In genomic region chr18:46070683-46071614, GRCh38 we compare ENCODE assay signal across 8 cellular contexts. TPM values are rescaled to one million over a fixed set of nuclear protein-coding genes. Genes with fewer than 3 reads are reported as not detected.
DNase-seq lines count a peak whose midpoint lies in the region; ATAC-seq, FAIRE-seq and TF ChIP-seq lines count a peak whose summit lies in the region.

No MANE protein-coding gene starts in this region.

- peak overlapping the region; percentile 76 for H3K4me3 ChIP-seq in GM08714 (ENCODE audit: low read length)
- H3K4me3 ChIP-seq in LNCaP clone FGC (ENCODE audit: low read depth, low read length), result peak overlapping the region; percentile 49
- H3K4me3 ChIP-seq in GM12878, result peak overlapping the region; percentile 66
- H3K4me3 ChIP-seq in HepG2 (replicated peaks in 1 of 3; ENCODE audit: insufficient read depth in 1 of 3, low read depth in 2 of 3, low read length in 3 of 3), result peak overlapping the region in 2 of 3 experiments; percentile 54 to 72; a peak in 4 of 6 replicates
- peak overlapping the region; percentile 79 for H3K4me3 ChIP-seq in thoracic aorta

- DNase-seq in LNCaP clone FGC (ENCODE audit: low read depth), result no peak
- DNase-seq in GM12878 (ENCODE audit: low read depth, low spot score), result no peak
- no peak for DNase-seq in HepG2 (ENCODE audit: low spot score)
- DNase-seq in thoracic aorta (ENCODE audit: low spot score), result no peak
- DNase-seq in effector CD4-positive, alpha-beta T cell, result no peak
- no peak for DNase-seq in NCI-H1694 (lab: John Stamatoyannopoulos, UW)
- no peak for DNase-seq in islet precursor cell

- BruUV-seq in GM12878 (replicated peaks; lab: Mats Ljungman, UMichigan) (no TSS peak), HepG2 (replicated peaks; lab: Mats Ljungman, UMichigan) (no TSS peak)

- H2AFZ ChIP-seq in GM12878 (ENCODE audit: control insufficient read depth, low read depth, low read length) (peak overlapping the region; percentile 71), HepG2 (ENCODE audit: low read length) (no peak overlapping the region)

- H4K20me1 ChIP-seq in GM12878 (ENCODE audit: control insufficient read depth, insufficient read depth) (no peaks in the 10 kb centered on the region), HepG2 (ENCODE audit: insufficient read depth, low read length) (peaks cover 9% of the 10 kb centered on the region; the same call in 1 of the 2 replicates)

- H3K4me1 ChIP-seq in GM12878 (ENCODE audit: control insufficient read depth, insufficient read depth, low read length) (peaks cover 14% of the 10 kb centered on the region), HepG2 (ENCODE audit: insufficient read depth, low read length) (peaks cover 21% of the 10 kb centered on the region), thoracic aorta (ENCODE audit: control insufficient read depth in 1 of 2, low read depth in 2 of 2) (peaks cover 7 to 25% of the 10 kb centered on the region in 2 donors)

- H3K9ac ChIP-seq in GM12878 (ENCODE audit: control insufficient read depth, insufficient read depth, low read length) (peak overlapping the region; percentile 66), HepG2 (ENCODE audit: insufficient read depth, low read depth, low read length) (peak overlapping the region; percentile 54; the same call in 1 of the 2 replicates)

- H3K27me3 ChIP-seq in GM12878 (replicated peaks in 1 of 2; ENCODE audit: control insufficient read depth in 2 of 2, insufficient read depth in 2 of 2, low read length in 1 of 2) (no peaks in the 10 kb centered on the region; a peak in 1 of 4 replicates), HepG2 (ENCODE audit: control insufficient read depth in 1 of 2, insufficient read depth in 2 of 2, low read length in 2 of 2) (peaks cover 12 to 39% of the 10 kb centered on the region in 2 experiments; a peak in 4 of 5 replicates), thoracic aorta (replicated peaks; ENCODE audit: insufficient read depth) (no peaks in the 10 kb centered on the region)

- SMC1A ChIA-PET in GM12878 (lab: Charles Lee; ENCODE audit: uncharacterized antibody, unreplicated experiment), result interaction anchor here (0.7 to 1.3 kb wide), 5 partner anchors 97 to 405 kb away, joined by 3 to 5 read pairs (median 3); no protein-coding TSS in a partner anchor

- H3K4me2 ChIP-seq in GM12878 (ENCODE audit: control insufficient read depth, insufficient read depth) (peak overlapping the region; percentile 49), HepG2 (ENCODE audit: low read depth, low read length) (peak overlapping the region; percentile 77)

- POLR2A ChIA-PET in GM12878 (lab: Charles Lee) (interaction anchor here (0.5 to 1.0 kb wide), 2 partner anchors 73 to 135 kb away, joined by 4 to 6 read pairs; no protein-coding TSS in a partner anchor), HepG2 (lab: Yijun Ruan, JAX) (no interaction called here)

- intact Hi-C loops in GM12878 (cut with micrococcal nuclease; ENCODE audit: unreplicated experiment), result loop anchor here (5.0 kb wide), 2 partner anchors 94 to 379 kb away; no protein-coding TSS in a partner anchor
- intact Hi-C loops in HepG2 (cut with micrococcal nuclease; ENCODE audit: unreplicated experiment), result loop anchor here (1.0 to 10.0 kb wide), 3 partner anchors 91 to 136 kb away; partner anchors contain the start of gene EPG5

- H3K79me2 ChIP-seq in GM12878 (ENCODE audit: control insufficient read depth, insufficient read depth, low read length) (no peaks in the 10 kb centered on the region; the same call in none of the 2 replicates), HepG2 (ENCODE audit: insufficient read depth, low read length) (no peaks in the 10 kb centered on the region)

- 25% methylated on average over 13 of the region's 13 CpGs for WGBS in GM12878 (ENCODE audit: insufficient coverage, insufficient replicate concordance, low lambda C conversion rate, missing lambda C conversion rate)
- WGBS in HepG2 (ENCODE audit: low lambda C conversion rate), result 47% methylated on average over 10 of the region's 13 CpGs

- no peaks in the 10 kb centered on the region; the same call in 2 of the 3 replicates for H3K9me3 ChIP-seq in GM12878 (replicated peaks; ENCODE audit: control insufficient read depth, insufficient read depth, low read length)
- H3K9me3 ChIP-seq in HepG2 (ENCODE audit: low read length), result no peaks in the 10 kb centered on the region
- no peaks in the 10 kb centered on the region for H3K9me3 ChIP-seq in thoracic aorta

- peak overlapping the region; percentile 4 for H3K27ac ChIP-seq in GM12878 (ENCODE audit: control insufficient read depth, insufficient read depth)
- H3K27ac ChIP-seq in HepG2 (ENCODE audit: extremely low read length, insufficient read depth, low read length), result no peak overlapping the region
- H3K27ac ChIP-seq in thoracic aorta, result peak overlapping the region in 1 of 2 donors; percentile 9

- in situ Hi-C loops in GM12878 (cut with MboI) (loop anchor here (5.0 to 10.0 kb wide), 2 partner anchors 149 to 376 kb away; no protein-coding TSS in a partner anchor), HepG2 (cut with HindIII; ENCODE audit: extremely low pct_ligation_motif_present, low pct_unique_long_range_greater_than_20kb) (loop anchor here (5.0 to 10.0 kb wide), 2 partner anchors 104 to 376 kb away; partner anchors contain the start of gene EPG5)

- H3K36me3 ChIP-seq in GM12878 (ENCODE audit: control insufficient read depth in 2 of 2, insufficient read depth in 2 of 2, low read length in 1 of 2), result no peaks in the 10 kb centered on the region; a peak in 1 of 4 replicates
- no peaks in the 10 kb centered on the region for H3K36me3 ChIP-seq in HepG2 (replicated peaks in 1 of 2; ENCODE audit: control insufficient read depth in 1 of 2, insufficient read depth in 2 of 2, low read length in 2 of 2)
- H3K36me3 ChIP-seq in thoracic aorta, result no peaks in the 10 kb centered on the region

- TF ChIP-seq CTCF in LNCaP clone FGC (IDR thresholded peaks at IDR 0.05; ENCODE audit: control insufficient read depth, extremely low read depth, insufficient read depth) (no peak), GM12878 (IDR thresholded peaks at IDR 0.05 in 2 of 3, conservative IDR thresholded peaks at IDR 0.05 in 1 of 3; ENCODE audit: control insufficient read depth in 2 of 3, extremely low read depth in 1 of 3, insufficient read depth in 1 of 3, low read depth in 3 of 3, low read length in 3 of 3) (no peak), HepG2 (CRISPR knock-in tag; IDR thresholded peaks at IDR 0.05) (no peak), thoracic aorta (IDR thresholded peaks at IDR 0.05) (no peak)

- CTCF ChIA-PET in GM12878 (lab: Yijun Ruan, JAX), result interaction anchor here (0.7 to 5.4 kb wide), 6 partner anchors 34 to 406 kb away, joined by 3 to 78 read pairs (median 3); no protein-coding TSS in a partner anchor
- CTCF ChIA-PET in HepG2 (lab: Yijun Ruan, JAX; ENCODE audit: low intra/inter-chr PET ratio, low total read pairs), result no interaction called here

- TF ChIP-seq RAD21 in GM12878 (IDR thresholded peaks at IDR 0.05; ENCODE audit: insufficient read depth, low read depth, low read length) (no peak), HepG2 (CRISPR knock-in tag; IDR thresholded peaks at IDR 0.05) (no peak)

- ATAC-seq in GM12878 (peak; percentile 49), HepG2 (peak; percentile 14), thoracic aorta (ENCODE audit: insufficient number of reproducible peaks, low FRiP score, low read depth) (no peak)

- no peak for TF ChIP-seq EP300 in GM12878 (IDR thresholded peaks at IDR 0.05; ENCODE audit: borderline replicate concordance in 1 of 2, control insufficient read depth in 1 of 2, low read depth in 2 of 2, low read length in 2 of 2)
- TF ChIP-seq EP300 in HepG2 (IDR thresholded peaks at IDR 0.05; ENCODE audit: low read depth in 2 of 2, low read length in 2 of 2), result no peak
- TF ChIP-seq EP300 in HepG2 (CRISPR knock-in tag; IDR thresholded peaks at IDR 0.05; ENCODE audit: borderline replicate concordance), result no peak

- RAD21 ChIA-PET in GM12878 (lab: Charles Lee; ENCODE audit: unreplicated experiment), result interaction anchor here (0.8 to 1.1 kb wide), 3 partner anchors 13 to 349 kb away, joined by 3 read pairs; no protein-coding TSS in a partner anchor

- TF ChIP-seq POLR2A in GM12878 (IDR thresholded peaks at IDR 0.05; ENCODE audit: low read depth, low read length) (no peak), HepG2 (IDR thresholded peaks at IDR 0.05; ENCODE audit: insufficient read depth in 1 of 2, low read depth in 2 of 2, low read length in 2 of 2) (no peak)

- FAIRE-seq in GM12878 (lab: Jason Lieb, UNC), result no peak
- no peak for FAIRE-seq in HepG2 (lab: Jason Lieb, UNC)

RNA-seq across cellular contexts. Expression of gene PSTPIP2, which starts 1.1 kb away (rescaled TPM):
- total RNA-seq in GM12878 (2013; cell fraction: nucleolus; rRNA removed), result 0.92 and 1.2 TPM in 2 replicates
- 23.0 and 23.6 TPM in 2 replicates for total RNA-seq in GM12878 (2014; rRNA removed)
- 27.0 and 28.8 TPM in 2 replicates for total RNA-seq in GM12878 (2014; rRNA removed; fragmentation: Illumina TruSeq; extraction: Trizol)
- total RNA-seq in GM12878 (2021), result 21.2 and 23.5 TPM in 2 replicates
- polyA plus RNA-seq in GM12878 (2011; ENCODE audit: low read depth), result 9.9 TPM
- 0.69 and 0.82 TPM in 2 replicates for polyA plus RNA-seq in GM12878 (2011; rRNA removed)
- 0.36 and 0.45 TPM in 2 replicates for polyA plus RNA-seq in GM12878 (2011; cell fraction: cytosol; rRNA removed)
- 0.27 and 0.70 TPM in 2 replicates for polyA plus RNA-seq in GM12878 (2011; cell fraction: nucleus; rRNA removed)
- polyA plus RNA-seq in GM12878 (2012), result 13.0 and 14.7 TPM in 2 replicates
- polyA plus RNA-seq in GM12878 (2014; fragmentation: Illumina TruSeq; extraction: Trizol), result 38.4 and 44.3 TPM in 2 replicates
- polyA plus RNA-seq in GM12878 (2014; fragmentation: Nextera tagmentation; extraction: Ambion mirVana), result 10 to 100 TPM; 12.6 to 15.5 TPM
- 24.6 and 30.5 TPM in 2 replicates for polyA plus RNA-seq in GM12878 (2014; rRNA removed)
- polyA plus RNA-seq in GM12878 (2016; fragmentation: Nextera tagmentation; extraction: Ambion mirVana), result 10 to 100 TPM; 26.5 to 28.9 TPM
- polyA minus RNA-seq in GM12878 (2011; rRNA and poly(A)+ RNA removed), result 0.15 and 0.29 TPM in 2 replicates
- 0.42 TPM in 1 of 2 replicates, not detected in the other for polyA minus RNA-seq in GM12878 (2011; cell fraction: cytosol; rRNA and poly(A)+ RNA removed)
- 0.12 and 0.29 TPM in 2 replicates for polyA minus RNA-seq in GM12878 (2011; cell fraction: nucleus; rRNA and poly(A)+ RNA removed)
- 0.27 and 0.51 TPM in 2 replicates for total RNA-seq in HepG2 (2016; rRNA removed; fragmentation: Illumina TruSeq; extraction: Trizol)
- total RNA-seq in HepG2 (2016; cell fraction: cytosol; rRNA removed; fragmentation: Illumina TruSeq; extraction: Trizol; ENCODE audit: low read depth), result 0.18 TPM in 1 of 2 replicates, not detected in the other
- 0.22 and 0.30 TPM in 2 replicates for total RNA-seq in HepG2 (2016; cell fraction: insoluble cytoplasmic fraction; rRNA removed; fragmentation: Illumina TruSeq; extraction: Trizol)
- total RNA-seq in HepG2 (2016; cell fraction: membrane; rRNA removed; fragmentation: Illumina TruSeq; extraction: Trizol), result 0.12 and 0.17 TPM in 2 replicates
- 0.16 and 0.19 TPM in 2 replicates for total RNA-seq in HepG2 (2016; cell fraction: nucleus; rRNA removed; fragmentation: Illumina TruSeq; extraction: Trizol)
- polyA plus RNA-seq in HepG2 (2011; rRNA removed), result 0.24 and 0.25 TPM in 2 replicates
- 0.16 and 0.29 TPM in 2 replicates for polyA plus RNA-seq in HepG2 (2011; cell fraction: cytosol; rRNA removed)
- polyA plus RNA-seq in HepG2 (2011; cell fraction: nucleus; rRNA removed), result 0.06 and 0.10 TPM in 2 replicates
- 0.36 and 0.37 TPM in 2 replicates for polyA plus RNA-seq in HepG2 (2012)
- not detected in 2 replicates for polyA plus RNA-seq in HepG2 (2016; cell fraction: cytosol; fragmentation: Illumina TruSeq; extraction: Trizol; ENCODE audit: low read depth)
- 0.38 and 0.43 TPM in 2 replicates for polyA plus RNA-seq in HepG2 (2016; cell fraction: insoluble cytoplasmic fraction; fragmentation: Illumina TruSeq; extraction: Trizol; ENCODE audit: low read depth)
- polyA plus RNA-seq in HepG2 (2016; cell fraction: membrane; fragmentation: Illumina TruSeq; extraction: Trizol; ENCODE audit: low read depth), result 0.08 and 0.09 TPM in 2 replicates
- 0.53 and 0.56 TPM in 2 replicates for polyA plus RNA-seq in HepG2 (2016; cell fraction: nucleus; fragmentation: Illumina TruSeq; extraction: Trizol; ENCODE audit: insufficient read depth, low read depth)
- 0.28 and 1.0 TPM in 2 replicates for polyA minus RNA-seq in HepG2 (2011; rRNA and poly(A)+ RNA removed; ENCODE audit: low replicate concordance)
- polyA minus RNA-seq in HepG2 (2011; cell fraction: cytosol; rRNA and poly(A)+ RNA removed), result 0.99 TPM in 1 of 2 replicates, not detected in the other
- 0.37 TPM in 1 of 2 replicates, not detected in the other for polyA minus RNA-seq in HepG2 (2011; cell fraction: nucleus; rRNA and poly(A)+ RNA removed)
- total RNA-seq in thoracic aorta, result 10 to 100 TPM; 11.9 to 21.5 TPM

RNA-seq across cellular contexts. Expression of gene ATP5F1A, which starts 27.1 kb away (rescaled TPM):
- total RNA-seq in GM12878 (2013; cell fraction: nucleolus; rRNA removed), result 245 and 272 TPM in 2 replicates
- total RNA-seq in GM12878 (2014; rRNA removed) (628 and 706 TPM in 2 replicates), GM12878 (2014; rRNA removed; fragmentation: Illumina TruSeq; extraction: Trizol) (638 and 668 TPM in 2 replicates), GM12878 (2021) (584 and 592 TPM in 2 replicates), HepG2 (2016; rRNA removed; fragmentation: Illumina TruSeq; extraction: Trizol) (922 and 1,311 TPM in 2 replicates), thoracic aorta (100 to 1,000 TPM; 240 to 264 TPM)
- polyA plus RNA-seq in GM12878 (2011; ENCODE audit: low read depth), result 366 TPM
- polyA plus RNA-seq in GM12878 (2011; rRNA removed) (779 and 780 TPM in 2 replicates), GM12878 (2014; fragmentation: Illumina TruSeq; extraction: Trizol) (631 and 687 TPM in 2 replicates), GM12878 (2014; fragmentation: Nextera tagmentation; extraction: Ambion mirVana) (1,000 to 10,000 TPM in 1 of 2 experiments, 100 to 1,000 TPM in 1; 863 to 1,161 TPM), GM12878 (2014; rRNA removed) (483 and 626 TPM in 2 replicates), GM12878 (2016; fragmentation: Nextera tagmentation; extraction: Ambion mirVana) (100 to 1,000 TPM; 815 to 828 TPM), HepG2 (2011; rRNA removed) (355 and 459 TPM in 2 replicates)
- 859 and 991 TPM in 2 replicates for polyA plus RNA-seq in GM12878 (2011; cell fraction: cytosol; rRNA removed)
- polyA plus RNA-seq in GM12878 (2011; cell fraction: nucleus; rRNA removed), result 432 and 642 TPM in 2 replicates
- polyA plus RNA-seq in GM12878 (2012), result 352 and 442 TPM in 2 replicates
- 930 and 952 TPM in 2 replicates for polyA minus RNA-seq in GM12878 (2011; rRNA and poly(A)+ RNA removed)
- 255 and 313 TPM in 2 replicates for polyA minus RNA-seq in GM12878 (2011; cell fraction: cytosol; rRNA and poly(A)+ RNA removed)
- polyA minus RNA-seq in GM12878 (2011; cell fraction: nucleus; rRNA and poly(A)+ RNA removed), result 87.5 and 150 TPM in 2 replicates
- total RNA-seq in HepG2 (2016; cell fraction: cytosol; rRNA removed; fragmentation: Illumina TruSeq; extraction: Trizol; ENCODE audit: low read depth), result 198 and 244 TPM in 2 replicates
- total RNA-seq in HepG2 (2016; cell fraction: insoluble cytoplasmic fraction; rRNA removed; fragmentation: Illumina TruSeq; extraction: Trizol), result 940 and 1,285 TPM in 2 replicates
- 436 and 513 TPM in 2 replicates for total RNA-seq in HepG2 (2016; cell fraction: membrane; rRNA removed; fragmentation: Illumina TruSeq; extraction: Trizol)
- total RNA-seq in HepG2 (2016; cell fraction: nucleus; rRNA removed; fragmentation: Illumina TruSeq; extraction: Trizol), result 345 and 358 TPM in 2 replicates
- polyA plus RNA-seq in HepG2 (2011; cell fraction: cytosol; rRNA removed), result 632 and 726 TPM in 2 replicates
- polyA plus RNA-seq in HepG2 (2011; cell fraction: nucleus; rRNA removed), result 189 and 204 TPM in 2 replicates
- polyA plus RNA-seq in HepG2 (2012), result 422 and 462 TPM in 2 replicates
- 150 and 167 TPM in 2 replicates for polyA plus RNA-seq in HepG2 (2016; cell fraction: cytosol; fragmentation: Illumina TruSeq; extraction: Trizol; ENCODE audit: low read depth)
- 868 and 898 TPM in 2 replicates for polyA plus RNA-seq in HepG2 (2016; cell fraction: insoluble cytoplasmic fraction; fragmentation: Illumina TruSeq; extraction: Trizol; ENCODE audit: low read depth)
- polyA plus RNA-seq in HepG2 (2016; cell fraction: membrane; fragmentation: Illumina TruSeq; extraction: Trizol; ENCODE audit: low read depth), result 264 and 311 TPM in 2 replicates
- 317 and 333 TPM in 2 replicates for polyA plus RNA-seq in HepG2 (2016; cell fraction: nucleus; fragmentation: Illumina TruSeq; extraction: Trizol; ENCODE audit: insufficient read depth, low read depth)
- polyA minus RNA-seq in HepG2 (2011; rRNA and poly(A)+ RNA removed; ENCODE audit: low replicate concordance), result 762 and 776 TPM in 2 replicates
- 448 and 460 TPM in 2 replicates for polyA minus RNA-seq in HepG2 (2011; cell fraction: cytosol; rRNA and poly(A)+ RNA removed)
- 137 and 150 TPM in 2 replicates for polyA minus RNA-seq in HepG2 (2011; cell fraction: nucleus; rRNA and poly(A)+ RNA removed)

RNA-seq across cellular contexts. Expression of gene HAUS1, which starts 33.2 kb away (rescaled TPM):
- 5.8 and 10.9 TPM in 2 replicates for total RNA-seq in GM12878 (2013; cell fraction: nucleolus; rRNA removed)
- total RNA-seq in GM12878 (2014; rRNA removed), result 41.2 and 56.0 TPM in 2 replicates
- total RNA-seq in GM12878 (2014; rRNA removed; fragmentation: Illumina TruSeq; extraction: Trizol), result 75.1 and 79.6 TPM in 2 replicates
- 52.4 and 58.7 TPM in 2 replicates for total RNA-seq in GM12878 (2021)
- 30.4 TPM for polyA plus RNA-seq in GM12878 (2011; ENCODE audit: low read depth)
- 85.5 and 142 TPM in 2 replicates for polyA plus RNA-seq in GM12878 (2011; rRNA removed)
- polyA plus RNA-seq in GM12878 (2011; cell fraction: cytosol; rRNA removed), result 34.6 and 41.4 TPM in 2 replicates
- 21.8 and 23.1 TPM in 2 replicates for polyA plus RNA-seq in GM12878 (2011; cell fraction: nucleus; rRNA removed)
- polyA plus RNA-seq in GM12878 (2012), result 35.7 and 37.6 TPM in 2 replicates
- polyA plus RNA-seq in GM12878 (2014; fragmentation: Illumina TruSeq; extraction: Trizol), result 98.3 and 102 TPM in 2 replicates
- 100 to 1,000 TPM; 173 to 182 TPM for polyA plus RNA-seq in GM12878 (2014; fragmentation: Nextera tagmentation; extraction: Ambion mirVana)
- 44.7 and 54.6 TPM in 2 replicates for polyA plus RNA-seq in GM12878 (2014; rRNA removed)
- polyA plus RNA-seq in GM12878 (2016; fragmentation: Nextera tagmentation; extraction: Ambion mirVana), result 100 to 1,000 TPM; 106 to 119 TPM
- 14.2 and 18.6 TPM in 2 replicates for polyA minus RNA-seq in GM12878 (2011; rRNA and poly(A)+ RNA removed)
- polyA minus RNA-seq in GM12878 (2011; cell fraction: cytosol; rRNA and poly(A)+ RNA removed), result 17.8 and 24.2 TPM in 2 replicates
- 5.2 and 6.0 TPM in 2 replicates for polyA minus RNA-seq in GM12878 (2011; cell fraction: nucleus; rRNA and poly(A)+ RNA removed)
- 59.2 and 90.3 TPM in 2 replicates for total RNA-seq in HepG2 (2016; rRNA removed; fragmentation: Illumina TruSeq; extraction: Trizol)
- 24.1 and 27.0 TPM in 2 replicates for total RNA-seq in HepG2 (2016; cell fraction: cytosol; rRNA removed; fragmentation: Illumina TruSeq; extraction: Trizol; ENCODE audit: low read depth)
- total RNA-seq in HepG2 (2016; cell fraction: insoluble cytoplasmic fraction; rRNA removed; fragmentation: Illumina TruSeq; extraction: Trizol), result 59.8 and 92.6 TPM in 2 replicates
- total RNA-seq in HepG2 (2016; cell fraction: membrane; rRNA removed; fragmentation: Illumina TruSeq; extraction: Trizol), result 30.0 and 34.0 TPM in 2 replicates
- total RNA-seq in HepG2 (2016; cell fraction: nucleus; rRNA removed; fragmentation: Illumina TruSeq; extraction: Trizol), result 22.1 and 27.7 TPM in 2 replicates
- 13.2 and 20.6 TPM in 2 replicates for polyA plus RNA-seq in HepG2 (2011; rRNA removed)
- 23.4 and 23.6 TPM in 2 replicates for polyA plus RNA-seq in HepG2 (2011; cell fraction: cytosol; rRNA removed)
- 8.2 and 10.6 TPM in 2 replicates for polyA plus RNA-seq in HepG2 (2011; cell fraction: nucleus; rRNA removed)
- 21.4 and 30.6 TPM in 2 replicates for polyA plus RNA-seq in HepG2 (2012)
- 18.5 and 19.3 TPM in 2 replicates for polyA plus RNA-seq in HepG2 (2016; cell fraction: cytosol; fragmentation: Illumina TruSeq; extraction: Trizol; ENCODE audit: low read depth)
- 80.8 and 87.3 TPM in 2 replicates for polyA plus RNA-seq in HepG2 (2016; cell fraction: insoluble cytoplasmic fraction; fragmentation: Illumina TruSeq; extraction: Trizol; ENCODE audit: low read depth)
- polyA plus RNA-seq in HepG2 (2016; cell fraction: membrane; fragmentation: Illumina TruSeq; extraction: Trizol; ENCODE audit: low read depth), result 23.2 and 25.9 TPM in 2 replicates
- polyA plus RNA-seq in HepG2 (2016; cell fraction: nucleus; fragmentation: Illumina TruSeq; extraction: Trizol; ENCODE audit: insufficient read depth, low read depth), result 36.7 and 38.3 TPM in 2 replicates
- 5.7 and 26.1 TPM in 2 replicates for polyA minus RNA-seq in HepG2 (2011; rRNA and poly(A)+ RNA removed; ENCODE audit: low replicate concordance)
- 15.0 and 18.4 TPM in 2 replicates for polyA minus RNA-seq in HepG2 (2011; cell fraction: cytosol; rRNA and poly(A)+ RNA removed)
- 9.4 and 10.2 TPM in 2 replicates for polyA minus RNA-seq in HepG2 (2011; cell fraction: nucleus; rRNA and poly(A)+ RNA removed)
- 10 to 100 TPM; 12.9 to 21.3 TPM for total RNA-seq in thoracic aorta
